In the genomic region with DNA sequence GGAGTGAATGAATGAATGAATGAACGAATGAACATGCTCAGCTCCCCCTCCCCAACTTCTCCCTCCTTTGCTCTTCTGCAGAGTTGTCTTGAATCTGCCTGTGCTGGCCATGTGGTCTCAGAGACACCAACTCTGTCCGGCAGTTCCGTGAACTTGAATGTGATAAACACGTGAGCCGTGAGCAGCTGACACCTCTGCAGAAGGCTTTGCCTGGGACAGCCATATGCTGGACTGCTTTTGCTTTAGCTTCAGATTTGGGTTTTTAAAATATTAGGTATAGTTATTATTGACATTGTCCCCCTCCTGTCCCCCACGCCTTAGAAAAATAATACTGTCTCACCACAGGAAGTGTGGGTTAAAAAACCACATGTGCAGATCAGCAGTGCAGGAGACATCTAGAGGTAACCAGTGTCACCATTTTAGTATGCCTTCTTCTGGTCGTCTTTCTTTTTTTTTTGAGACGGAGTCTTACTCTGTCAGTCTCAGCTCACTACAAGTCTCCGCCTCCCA, we compare ENCODE assay signal across 12 cellular contexts.
A peak's percentile ranks its signal among the peaks of the same experiment; 100 is the strongest.
DNase-seq lines count a peak whose midpoint lies in the region; TF ChIP-seq lines count a peak whose summit lies in the region.
"Had no signal": no experiment of that assay in that cellular context is flagged by ENCODE, and none has a peak within 500 bp of the region (broad histone marks: within the 10 kb centered on the region; RNA-seq: fewer than 3 reads in every experiment).

No MANE protein-coding gene starts in this region.

- DNase-seq in activated T-cell treated with anti-CD3 and anti-CD28 coated beads for 48 hours (ENCODE audit: low read depth) (peak; percentile 9), NB4 (ENCODE audit: low read depth) (peak; percentile 68), spleen (no peak), nucleus accumbens (lab: John Stamatoyannopoulos, UW) (no peak), superior temporal gyrus (ENCODE audit: extremely low spot score) (no peak)
- DNase-seq in activated T-cell treated with anti-CD3 and anti-CD28 coated beads, Interleukin-2, amount 50 U/mL, for 1 hour = no peak
- peak; percentile 2 for DNase-seq in activated effector memory CD4-positive, alpha-beta T cell treated with Interleukin-2 at 50 U/mL for 16 hours
- no peak for DNase-seq in stimulated activated CD8-positive, alpha-beta memory T cell treated with anti-CD3 and anti-CD28 coated beads, Interleukin-4, amount 100 ng/mL, for 48 hours
- DNase-seq: GM23248, SHP77 had no signal

- H3K4me3 ChIP-seq in NB4 (ENCODE audit: low read depth, low read length) (no peak overlapping the region), spleen (no peak overlapping the region)
- H3K4me3 ChIP-seq: cardiac muscle cell, GM23248, skin epidermis had no signal

- no peaks in the 10 kb centered on the region for H3K9me3 ChIP-seq in spleen

- 33 to 52% (median 43%) methylated on average over 9 of the region's 9 CpGs for WGBS in spleen, 5 donors

- intact Hi-C loops in spleen (cut with DNase I; ENCODE audit: low total_unique reads) = no loop called here

- TF ChIP-seq CTCF in NB4 (IDR thresholded peaks at IDR 0.05; ENCODE audit: low read depth, low read length) (no peak), spleen (IDR thresholded peaks at IDR 0.05 in 8 of 11, conservative IDR thresholded peaks at IDR 0.05 in 3 of 11) (no peak)

- no peaks in the 10 kb centered on the region for H3K27me3 ChIP-seq in spleen (replicated peaks in 1 of 7)
- H3K27me3 ChIP-seq: cardiac muscle cell had no signal

- peak overlapping the region; percentile 1 to 74 (median 54) for H3K27ac ChIP-seq in spleen
- H3K27ac ChIP-seq: cardiac muscle cell, GM23248 had no signal

- TF ChIP-seq POLR2A in NB4 (IDR thresholded peaks at IDR 0.05; ENCODE audit: extremely low read depth, insufficient read length) = no peak
- TF ChIP-seq POLR2A in spleen (IDR thresholded peaks at IDR 0.05) = no peak

- H3K4me1 ChIP-seq in spleen = peaks cover 3 to 47% (median 15%) of the 10 kb centered on the region in 6 donors

- H3K36me3 ChIP-seq in spleen = peaks cover 0 to 87% (median 33%) of the 10 kb centered on the region in 6 donors

Comparison
In these comparisons a context has a peak if more than half of its experiments do, and no peak if none do; other contexts are left out.
1. DNase-seq: peak in activated T-cell treated with anti-CD3 and anti-CD28 coated beads for 48 hours (single experiment), NB4 (single experiment) and activated effector memory CD4-positive, alpha-beta T cell treated with Interleukin-2 at 50 U/mL for 16 hours (single experiment); none in activated T-cell treated with anti-CD3 and anti-CD28 coated beads, Interleukin-2, amount 50 U/mL, for 1 hour (single experiment), spleen (single experiment), nucleus accumbens (0 of 56), stimulated activated CD8-positive, alpha-beta memory T cell treated with anti-CD3 and anti-CD28 coated beads, Interleukin-4, amount 100 ng/mL, for 48 hours (single experiment) and superior temporal gyrus (single experiment).